In the genomic region with DNA sequence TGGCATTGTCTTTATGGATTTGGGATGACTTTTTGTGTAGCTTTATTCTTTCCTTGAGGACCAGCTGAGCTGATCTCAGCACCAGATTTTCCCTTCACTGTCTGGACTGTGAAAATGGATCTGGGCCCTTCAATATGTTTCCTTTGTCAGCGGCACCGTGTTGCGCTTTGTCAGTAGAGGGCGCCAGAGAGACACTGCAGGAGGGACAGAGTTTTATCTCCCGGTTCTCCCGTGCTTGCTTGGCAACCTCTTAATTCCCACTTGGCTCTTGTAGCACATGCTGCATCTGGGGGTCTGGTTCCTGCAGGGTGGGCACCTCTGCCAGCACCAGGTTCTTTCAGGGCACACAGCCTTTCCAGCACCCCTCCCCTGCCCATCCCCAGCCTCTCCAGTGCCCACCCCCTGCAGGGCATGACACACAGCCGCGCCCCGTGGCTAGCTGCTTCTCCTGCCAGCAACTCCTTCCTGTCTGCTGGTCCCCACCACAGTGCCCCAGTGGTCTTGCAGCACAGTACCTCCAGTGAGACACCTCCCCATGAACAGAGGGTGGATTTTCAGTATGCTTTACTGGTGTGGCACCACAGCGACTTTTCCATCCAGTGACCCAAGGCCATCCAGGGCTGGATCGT, we compare ENCODE assay signal across 12 cellular contexts. TPM values are rescaled to one million over a fixed set of nuclear protein-coding genes. Genes with fewer than 3 reads are reported as not detected.
DNase-seq lines count a peak whose midpoint lies in the region; FAIRE-seq and TF ChIP-seq lines count a peak whose summit lies in the region.
"Had no signal": no experiment of that assay in that cellular context is flagged by ENCODE, and none has a peak within 500 bp of the region (broad histone marks: within the 10 kb centered on the region; RNA-seq: fewer than 3 reads in every experiment).

No MANE protein-coding gene starts in this region.

- TF ChIP-seq POLR2A in endothelial cell of umbilical vein (IDR thresholded peaks at IDR 0.05; ENCODE audit: low read depth, low read length), result no peak

- no TSS peak for BruUV-seq in endothelial cell of umbilical vein (replicated peaks; lab: Mats Ljungman, UMichigan)

- H3K4me3 ChIP-seq in NT2/D1 (ENCODE audit: insufficient read length, low read depth), result no peak overlapping the region
- H3K4me3 ChIP-seq in endothelial cell of umbilical vein (replicated peaks in 1 of 3; ENCODE audit: insufficient read depth in 1 of 3, low read depth in 1 of 3, low read length in 3 of 3), result no peak overlapping the region

- no peak for FAIRE-seq in endothelial cell of umbilical vein (lab: Jason Lieb, UNC)

- H3K4me1 Mint-ChIP-seq in immature natural killer cell, result peaks cover 15 to 22% of the 10 kb centered on the region in 2 donors

- H3K4me1 ChIP-seq in NT2/D1 (ENCODE audit: insufficient read depth, insufficient read length) (no peaks in the 10 kb centered on the region), endothelial cell of umbilical vein (ENCODE audit: control insufficient read depth, extremely low read depth, insufficient read depth, low read length) (no peaks in the 10 kb centered on the region)

- peaks cover 0 to 9% (median 3%) of the 10 kb centered on the region in 6 donors for H3K9me3 Mint-ChIP-seq in immature natural killer cell

- H3K9me3 ChIP-seq in NT2/D1 (ENCODE audit: insufficient read depth, low read length), result peaks cover 10% of the 10 kb centered on the region; the same call in 1 of the 2 replicates
- H3K9me3 ChIP-seq in endothelial cell of umbilical vein (replicated peaks; ENCODE audit: control insufficient read depth, insufficient read depth, low read length), result no peaks in the 10 kb centered on the region

- H3K27me3 Mint-ChIP-seq in immature natural killer cell (ENCODE audit: low read depth in 3 of 3), result peaks cover 15 to 23% (median 17%) of the 10 kb centered on the region in 3 donors

- no peak overlapping the region for H2AFZ ChIP-seq in endothelial cell of umbilical vein (ENCODE audit: low read depth, low read length)

- H4K20me1 ChIP-seq in endothelial cell of umbilical vein (replicated peaks; ENCODE audit: control insufficient read depth, extremely low read depth, insufficient read depth, low read length), result no peaks in the 10 kb centered on the region

- dilution Hi-C loops in endothelial cell of umbilical vein (cut with MboI; ENCODE audit: extremely low pct_ligation_motif_present, low sequenced_read_pairs), result no loop called here

- peak; percentile 34 for DNase-seq in ELF-1 (ENCODE audit: low read depth, low spot score)
- DNase-seq in NT2/D1 (ENCODE audit: low read depth, low spot score), result peak; percentile 49
- no peak for DNase-seq in endothelial cell of umbilical vein (ENCODE audit: low read depth, low spot score)
- DNase-seq in immature natural killer cell, result no peak
- no peak for DNase-seq in foreskin melanocyte
- DNase-seq in activated effector memory CD4-positive, alpha-beta T cell treated with anti-CD3 and anti-CD28 coated beads, Interleukin-2, amount 50 U/mL, for 16 hours, result no peak
- no peak for DNase-seq in NCI-H1048 (lab: John Stamatoyannopoulos, UW)
- DNase-seq: GF-D8, naive B cell, Right ventricle myocardium superior had no signal

- H3K36me3 ChIP-seq in NT2/D1 (ENCODE audit: insufficient read depth, insufficient read length, low read length) (no peaks in the 10 kb centered on the region), endothelial cell of umbilical vein (ENCODE audit: control insufficient read depth in 2 of 2, extremely low read depth in 1 of 2, insufficient read depth in 2 of 2, low read length in 2 of 2) (no peaks in the 10 kb centered on the region)

- TF ChIP-seq CTCF in 22Rv1 (IDR thresholded peaks at IDR 0.05), result peak; percentile 92
- TF ChIP-seq CTCF in endothelial cell of umbilical vein (IDR thresholded peaks at IDR 0.05; ENCODE audit: extremely low read depth in 1 of 2, insufficient read depth in 1 of 2, low read depth in 1 of 2, low read length in 2 of 2), result peak; percentile 9 to 15

- H3K27me3 ChIP-seq in NT2/D1 (ENCODE audit: insufficient read depth, insufficient read length), result no peaks in the 10 kb centered on the region
- H3K27me3 ChIP-seq in endothelial cell of umbilical vein (ENCODE audit: control insufficient read depth in 2 of 2, insufficient read depth in 2 of 2, low read length in 2 of 2), result no peaks in the 10 kb centered on the region

- H3K36me3 Mint-ChIP-seq in immature natural killer cell, result peaks cover 0 to 3% (median 0%) of the 10 kb centered on the region in 3 donors

- POLR2A ChIA-PET in endothelial cell of umbilical vein (lab: Charles Lee), result no interaction called here

- no peak overlapping the region for H3K27ac Mint-ChIP-seq in immature natural killer cell

- H3K27ac ChIP-seq in 22Rv1 (no peak overlapping the region), endothelial cell of umbilical vein (ENCODE audit: insufficient read depth, low read depth, low read length) (no peak overlapping the region)

- no peaks in the 10 kb centered on the region for H3K9me1 ChIP-seq in endothelial cell of umbilical vein (replicated peaks; ENCODE audit: control insufficient read depth, extremely low read depth, insufficient read depth, low read length)

- CTCF ChIA-PET in endothelial cell of umbilical vein (lab: Charles Lee), result no interaction called here

- H3K79me2 ChIP-seq in endothelial cell of umbilical vein (ENCODE audit: control insufficient read depth, insufficient read depth, low read length), result no peaks in the 10 kb centered on the region

- no peak overlapping the region for H3K4me2 ChIP-seq in endothelial cell of umbilical vein (ENCODE audit: insufficient read depth, low read length)

- H3K4me3 Mint-ChIP-seq in immature natural killer cell, result no peak overlapping the region
- H3K4me3 Mint-ChIP-seq: naive B cell had no signal

- intact Hi-C loops in endothelial cell of umbilical vein (cut with micrococcal nuclease), result loop anchor here (10.0 kb wide), 1 partner anchor 781 kb away; no protein-coding TSS in a partner anchor

- H3K9ac ChIP-seq in NT2/D1 (ENCODE audit: insufficient read length, low read depth) (no peak overlapping the region), endothelial cell of umbilical vein (replicated peaks; ENCODE audit: extremely low read depth, insufficient read depth, low read length) (no peak overlapping the region)

TF ChIP-seq in endothelial cell of umbilical vein, 7 proteins besides CTCF, POLR2A, EP300 and RAD21:
- TF ChIP-seq EZH2 (IDR thresholded peaks at IDR 0.05; ENCODE audit: borderline replicate concordance, low read depth, low read length, severe bottlenecking), result no peak
- TF ChIP-seq POLR2AphosphoS5 (IDR thresholded peaks at IDR 0.05; ENCODE audit: insufficient read depth, low read depth, low read length), result no peak
- TF ChIP-seq GATA2 (IDR thresholded peaks at IDR 0.05; ENCODE audit: insufficient read depth, insufficient read length, low read depth, low read length), result no peak
- TF ChIP-seq, protein P1, sequence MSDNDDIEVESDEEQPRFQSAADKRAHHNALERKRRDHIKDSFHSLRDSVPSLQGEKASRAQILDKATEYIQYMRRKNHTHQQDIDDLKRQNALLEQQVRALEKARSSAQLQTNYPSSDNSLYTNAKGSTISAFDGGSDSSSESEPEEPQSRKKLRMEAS (IDR thresholded peaks at IDR 0.05; ENCODE audit: insufficient read depth, insufficient read length), result no peak
- TF ChIP-seq FOS (IDR thresholded peaks at IDR 0.05; ENCODE audit: borderline replicate concordance, insufficient read depth, low read length), result no peak

RNA-seq across cellular contexts. Expression of gene OR1D5, which starts 19.6 kb away (rescaled TPM):
- not detected in 2 replicates for total RNA-seq in endothelial cell of umbilical vein
- not detected in 2 replicates for polyA plus RNA-seq in endothelial cell of umbilical vein
- not detected in 2 replicates for polyA plus RNA-seq in endothelial cell of umbilical vein (2011; cell fraction: cytosol; rRNA removed)
- not detected in 2 replicates for polyA plus RNA-seq in endothelial cell of umbilical vein (2011; cell fraction: nucleus; rRNA removed)
- polyA plus RNA-seq in endothelial cell of umbilical vein (2012), result not detected in 2 replicates
- not detected in 2 replicates for polyA minus RNA-seq in endothelial cell of umbilical vein
- not detected for polyA minus RNA-seq in endothelial cell of umbilical vein (2011; cell fraction: cytosol; rRNA and poly(A)+ RNA removed)
- polyA minus RNA-seq in endothelial cell of umbilical vein (2011; cell fraction: nucleus; rRNA and poly(A)+ RNA removed), result not detected in 2 replicates
- polyA plus RNA-seq in immature natural killer cell, result not detected
- total RNA-seq: Right ventricle myocardium superior had no signal
- polyA plus RNA-seq: esophagus had no signal

Comparison
In these comparisons a context has a peak if more than half of its experiments do, and no peak if none do; other contexts are left out.
1. DNase-seq: peak in ELF-1 (single experiment) and NT2/D1 (single experiment); none in endothelial cell of umbilical vein (single experiment), immature natural killer cell (0 of 3), foreskin melanocyte (single experiment), activated effector memory CD4-positive, alpha-beta T cell treated with anti-CD3 and anti-CD28 coated beads, Interleukin-2, amount 50 U/mL, for 16 hours (single experiment) and NCI-H1048 (single experiment).